Comparison of ENCODE assay signal across 8 cellular contexts in the genomic region with DNA sequence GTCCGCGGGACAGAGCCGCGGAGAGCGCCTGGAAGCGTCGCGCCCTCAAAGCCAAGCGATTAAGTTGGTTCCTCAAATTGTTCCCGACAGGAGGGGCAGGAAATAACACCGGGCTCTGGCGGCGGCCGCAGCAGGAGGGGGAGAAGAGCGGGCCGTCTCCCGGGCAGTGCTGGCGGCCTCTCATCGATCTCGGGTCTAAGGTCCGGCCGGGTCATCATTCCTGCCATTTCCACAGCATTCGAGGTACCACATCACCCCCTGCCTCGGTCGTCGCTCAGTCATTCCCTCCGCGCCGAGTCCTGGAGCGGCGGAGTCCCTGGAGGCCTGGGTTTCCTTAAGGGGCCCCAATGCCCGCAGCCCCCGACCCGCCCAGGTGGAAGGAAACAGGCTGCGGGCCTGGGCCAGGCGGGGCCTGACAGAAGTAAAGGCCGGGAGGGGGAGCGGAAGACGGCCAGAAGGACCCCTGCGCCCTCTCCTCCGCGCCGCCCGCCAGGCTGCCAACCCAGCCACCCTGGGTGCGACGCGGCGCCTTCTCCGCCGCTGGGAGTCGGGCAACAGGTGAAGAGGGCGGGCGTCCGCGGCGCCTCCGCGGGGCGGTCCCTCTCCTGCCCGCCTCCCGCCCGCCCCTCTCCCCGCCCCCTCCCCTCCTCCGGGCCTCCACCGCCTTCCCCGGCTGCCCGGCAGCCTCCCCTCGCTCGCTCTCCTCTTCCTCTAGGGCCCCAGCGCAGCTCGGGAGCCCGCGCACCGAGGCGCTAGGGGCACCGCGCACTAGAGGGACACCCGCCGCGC. TPM values are rescaled to one million over a fixed set of nuclear protein-coding genes. Genes with fewer than 3 reads are reported as not detected.
DNase-seq lines count a peak whose midpoint lies in the region; ATAC-seq and TF ChIP-seq lines count a peak whose summit lies in the region.

A gene with protein sequence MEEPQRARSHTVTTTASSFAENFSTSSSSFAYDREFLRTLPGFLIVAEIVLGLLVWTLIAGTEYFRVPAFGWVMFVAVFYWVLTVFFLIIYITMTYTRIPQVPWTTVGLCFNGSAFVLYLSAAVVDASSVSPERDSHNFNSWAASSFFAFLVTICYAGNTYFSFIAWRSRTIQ (plus strand): TSS at position 654 of the 789 bp plus-strand sequence. CDS start 293 bp downstream, outside the sequence.

- peaks cover 6% of the 10 kb centered on the region; the same call in 1 of the 2 replicates for H3K9me3 ChIP-seq in HUES48 (ENCODE audit: control insufficient read depth, insufficient read depth, low read length)
- no peaks in the 10 kb centered on the region for H3K9me3 ChIP-seq in cardiac muscle cell (ENCODE audit: low read depth)

- H3K27ac ChIP-seq in HUES48 (ENCODE audit: low read depth, low read length): no peak within 1 kb of the TSS
- no peak within 1 kb of the TSS for H3K27ac ChIP-seq in cardiac muscle cell
- H3K27ac ChIP-seq in rectal smooth muscle tissue (ENCODE audit: low read depth, low read length): no peak within 1 kb of the TSS

- H3K27me3 ChIP-seq in HUES48 (ENCODE audit: control insufficient read depth, insufficient read depth, low read length) (peaks cover 35% of the 10 kb centered on the region), cardiac muscle cell (peaks cover 11% of the 10 kb centered on the region), rectal smooth muscle tissue (ENCODE audit: control insufficient read depth, insufficient read depth, low read length) (no peaks in the 10 kb centered on the region)

- H3K4me3 ChIP-seq in HUES48 (ENCODE audit: low read depth, low read length): peak within 1 kb of the TSS; percentile 80
- H3K4me3 ChIP-seq in cardiac muscle cell: peak within 1 kb of the TSS; percentile 63
- peak within 1 kb of the TSS; percentile 81 for H3K4me3 ChIP-seq in rectal smooth muscle tissue (ENCODE audit: low read length)

- no peak for TF ChIP-seq CTCF in cardiac muscle cell (IDR thresholded peaks at IDR 0.05; ENCODE audit: low read depth, low read length)

- DNase-seq in NCI-H2081 (lab: John Stamatoyannopoulos, UW) (peak; percentile 67), NCI-H2081 treated with DMSO at 0.1 percent for 48 hours (lab: John Stamatoyannopoulos, UW) (no peak), SHP77 treated with DMSO at 0.1 percent for 48 hours (lab: John Stamatoyannopoulos, UW) (peak; percentile 25), cardiac muscle cell (ENCODE audit: low read depth in 1 of 2, low spot score in 1 of 2) (peak; percentile 53 to 80)
- DNase-seq in activated naive CD4-positive, alpha-beta T cell treated with Interleukin-2 at 50 U/mL for 16 hours: peak; percentile 65

- H3K36me3 ChIP-seq in HUES48 (ENCODE audit: control insufficient read depth, insufficient read depth, low read length): no peaks in the 10 kb centered on the region
- no peaks in the 10 kb centered on the region for H3K36me3 ChIP-seq in cardiac muscle cell
- no peaks in the 10 kb centered on the region for H3K36me3 ChIP-seq in rectal smooth muscle tissue (ENCODE audit: control insufficient read depth, insufficient read depth, low read length)

- ATAC-seq in HG02840 (IDR thresholded peaks at IDR 0.05; ENCODE audit: low FRiP score, unreplicated experiment): no peak

- H3K4me1 ChIP-seq in HUES48 (ENCODE audit: control insufficient read depth, insufficient read depth, low read length) (peaks cover 19% of the 10 kb centered on the region), cardiac muscle cell (ENCODE audit: low read depth) (no peaks in the 10 kb centered on the region), rectal smooth muscle tissue (ENCODE audit: control insufficient read depth, insufficient read depth, low read length) (no peaks in the 10 kb centered on the region)

- H3K9ac ChIP-seq in HUES48 (ENCODE audit: low read depth, low read length): no peak within 1 kb of the TSS; the same call in none of the 2 replicates
- peak within 1 kb of the TSS; percentile 37 for H3K9ac ChIP-seq in rectal smooth muscle tissue (ENCODE audit: low read length)

RNA-seq across cellular contexts. Expression of the gene that starts here (rescaled TPM):
- total RNA-seq in cardiac muscle cell: 7.7 and 12.5 TPM in 2 replicates
- 6.9 and 14.9 TPM in 2 replicates for polyA plus RNA-seq in cardiac muscle cell
